In genomic region chr3:126202281-126203079, GRCh38 we compare ENCODE assay signal across 1 cellular context.
TF ChIP-seq lines count a peak whose summit lies in the region.

No MANE protein-coding gene starts in this region.

TF ChIP-seq in SK-N-SH treated with all-trans-retinoic acid at 6 μM for 48 hours, 23 proteins besides CTCF, POLR2A, EP300 and RAD21 (continued from another document):
- TF ChIP-seq TSHZ2 (CRISPR knock-in tag; IDR thresholded peaks at IDR 0.05): no peak
- TF ChIP-seq ZC3H10 (CRISPR knock-in tag; IDR thresholded peaks at IDR 0.05): no peak
TF ChIP-seq in SK-N-SH treated with all-trans-retinoic acid at 6 μM for 48 hours: peak in this region for 0.
